Comparison of ENCODE assay signal across 8 cellular contexts in the genomic region with DNA sequence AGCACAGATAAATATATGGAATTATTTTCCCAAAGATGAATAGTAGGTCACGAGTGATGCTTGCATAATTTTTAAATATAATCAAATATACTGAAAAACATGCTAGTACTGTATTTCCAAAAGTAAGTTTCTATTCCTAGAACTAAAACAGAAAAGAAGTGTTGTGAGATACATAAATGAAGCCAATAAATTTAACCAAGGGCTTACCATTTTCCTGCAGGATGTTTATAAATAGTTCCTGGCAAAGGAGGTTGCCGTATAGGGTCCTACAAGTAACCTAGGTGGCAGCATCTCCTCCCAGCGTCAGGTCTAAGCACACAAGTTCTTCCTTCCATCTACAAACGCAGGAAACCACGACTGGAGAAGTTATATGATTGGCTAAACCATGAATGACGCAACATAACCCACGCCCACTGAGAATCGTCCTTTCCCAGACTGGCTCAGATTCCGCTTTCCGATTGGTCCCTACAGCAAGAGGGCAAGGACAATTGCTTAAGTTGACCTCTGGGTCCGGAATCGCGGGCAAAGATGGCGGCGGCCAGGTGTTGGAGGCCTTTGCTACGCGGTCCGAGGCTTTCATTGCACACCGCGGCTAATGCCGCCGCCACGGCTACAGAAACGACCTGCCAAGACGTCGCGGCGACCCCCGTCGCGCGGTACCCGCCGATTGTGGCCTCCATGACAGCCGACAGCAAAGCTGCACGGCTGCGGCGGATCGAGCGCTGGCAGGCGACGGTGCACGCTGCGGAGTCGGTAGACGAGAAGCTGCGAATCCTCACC. TPM values are rescaled to one million over a fixed set of nuclear protein-coding genes. Genes with fewer than 3 reads are reported as not detected.
DNase-seq lines count a peak whose midpoint lies in the region; ATAC-seq and TF ChIP-seq lines count a peak whose summit lies in the region.

A gene (plus strand): TSS at position 513 of the 780 bp plus-strand sequence. CDS start 16 bp downstream, at position 529.

- peak within 1 kb of the TSS; percentile 84 to 94 (median 89) for H3K27ac Mint-ChIP-seq in CD14-positive monocyte

- H3K36me3 Mint-ChIP-seq in CD14-positive monocyte: peaks cover 20 to 23% of the 10 kb centered on the region in 2 donors

- H3K36me3 ChIP-seq in liver (ENCODE audit: control insufficient read depth in 4 of 4, insufficient read depth in 3 of 4, low read depth in 1 of 4, low read length in 3 of 4): peaks cover 2 to 18% (median 10%) of the 10 kb centered on the region in 4 donors

- H3K9ac ChIP-seq in liver (ENCODE audit: low read depth in 1 of 2, low read length in 2 of 2): peak within 1 kb of the TSS; percentile 74 to 92

- H3K4me1 ChIP-seq in liver (ENCODE audit: control insufficient read depth in 4 of 4, insufficient read depth in 4 of 4, low read length in 3 of 4): peaks cover 0 to 15% (median 10%) of the 10 kb centered on the region in 4 donors

- intact Hi-C loops in CD14-positive monocyte (cut with micrococcal nuclease): no loop called here

- ATAC-seq in GM19372 (IDR thresholded peaks at IDR 0.05; ENCODE audit: low read depth, unreplicated experiment): peak; percentile 94
- ATAC-seq in HG03565 (IDR thresholded peaks at IDR 0.05; ENCODE audit: unreplicated experiment): peak; percentile 96

- H3K9me3 ChIP-seq in liver (ENCODE audit: control insufficient read depth in 4 of 4, low read length in 3 of 4): no peaks in the 10 kb centered on the region

- H3K9me3 Mint-ChIP-seq in CD14-positive monocyte: no peaks in the 10 kb centered on the region

- H3K4me1 Mint-ChIP-seq in CD14-positive monocyte: peaks cover 20% of the 10 kb centered on the region

- no peaks in the 10 kb centered on the region for H3K27me3 ChIP-seq in liver (ENCODE audit: control insufficient read depth in 4 of 4, insufficient read depth in 4 of 4, low read length in 3 of 4)

- peak within 1 kb of the TSS; percentile 91 for H3K27ac ChIP-seq in liver (ENCODE audit: low read depth in 1 of 2, low read length in 2 of 2)

- peak; percentile 11 for TF ChIP-seq CTCF in CD14-positive monocyte (IDR thresholded peaks at IDR 0.05)
- peak; percentile 6 for TF ChIP-seq CTCF in liver (IDR thresholded peaks at IDR 0.05; ENCODE audit: low read depth, low read length, missing input control)

- WGBS in liver: 1% methylated on average over 47 of the region's 47 CpGs

- H3K4me3 Mint-ChIP-seq in CD14-positive monocyte: peak within 1 kb of the TSS; percentile 90 to 94

- DNase-seq in CD14-positive monocyte (ENCODE audit: low spot score): peak; percentile 93
- peak; percentile 99 for DNase-seq in NCI-H774 (lab: John Stamatoyannopoulos, UW)
- DNase-seq in activated CD4-positive, alpha-beta T cell treated with anti-CD3 and anti-CD28 coated beads, Interleukin-2, amount 50 U/mL, for 48 hours: peak; percentile 86 to 91
- peak; percentile 99 for DNase-seq in dermis microvascular lymphatic vessel endothelial cell (ENCODE audit: low read depth in 2 of 2)
- DNase-seq in stimulated activated CD4-positive, alpha-beta T cell treated with anti-CD3 and anti-CD28 coated beads, Interleukin-4, amount 100 ng/mL, for 4 hours: peak; percentile 76 to 91

- peak within 1 kb of the TSS; percentile 75 to 88 (median 87) for H3K4me3 ChIP-seq in liver (ENCODE audit: low read depth in 1 of 3, low read length in 3 of 3)

- peaks cover 0 to 3% (median 0%) of the 10 kb centered on the region in 3 donors for H3K27me3 Mint-ChIP-seq in CD14-positive monocyte (ENCODE audit: low read depth in 3 of 3)

- TF ChIP-seq RAD21 in liver (IDR thresholded peaks at IDR 0.05): peak; percentile 32 to 37

TF ChIP-seq in liver, 16 proteins besides CTCF, POLR2A, EP300 and RAD21:
- TF ChIP-seq, protein P1, sequence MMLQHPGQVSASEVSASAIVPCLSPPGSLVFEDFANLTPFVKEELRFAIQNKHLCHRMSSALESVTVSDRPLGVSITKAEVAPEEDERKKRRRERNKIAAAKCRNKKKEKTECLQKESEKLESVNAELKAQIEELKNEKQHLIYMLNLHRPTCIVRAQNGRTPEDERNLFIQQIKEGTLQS (IDR thresholded peaks at IDR 0.05): peak; percentile 84
- TF ChIP-seq SP1 (IDR thresholded peaks at IDR 0.05): peak; percentile 88
- TF ChIP-seq, protein P2, sequence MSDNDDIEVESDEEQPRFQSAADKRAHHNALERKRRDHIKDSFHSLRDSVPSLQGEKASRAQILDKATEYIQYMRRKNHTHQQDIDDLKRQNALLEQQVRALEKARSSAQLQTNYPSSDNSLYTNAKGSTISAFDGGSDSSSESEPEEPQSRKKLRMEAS (IDR thresholded peaks at IDR 0.05): peak; percentile 29
- TF ChIP-seq HNF4G (IDR thresholded peaks at IDR 0.05): peak; percentile 59
- TF ChIP-seq GABPA (IDR thresholded peaks at IDR 0.05 in 1 of 2, conservative IDR thresholded peaks at IDR 0.05 in 1 of 2): peak; percentile 39 to 84
- peak; percentile 61 for TF ChIP-seq TAF1 (conservative IDR thresholded peaks at IDR 0.05)
- TF ChIP-seq FOXA2 (IDR thresholded peaks at IDR 0.05): peak; percentile 4
- no peak for TF ChIP-seq FOXA1 (IDR thresholded peaks at IDR 0.05)
- TF ChIP-seq, protein P3, sequence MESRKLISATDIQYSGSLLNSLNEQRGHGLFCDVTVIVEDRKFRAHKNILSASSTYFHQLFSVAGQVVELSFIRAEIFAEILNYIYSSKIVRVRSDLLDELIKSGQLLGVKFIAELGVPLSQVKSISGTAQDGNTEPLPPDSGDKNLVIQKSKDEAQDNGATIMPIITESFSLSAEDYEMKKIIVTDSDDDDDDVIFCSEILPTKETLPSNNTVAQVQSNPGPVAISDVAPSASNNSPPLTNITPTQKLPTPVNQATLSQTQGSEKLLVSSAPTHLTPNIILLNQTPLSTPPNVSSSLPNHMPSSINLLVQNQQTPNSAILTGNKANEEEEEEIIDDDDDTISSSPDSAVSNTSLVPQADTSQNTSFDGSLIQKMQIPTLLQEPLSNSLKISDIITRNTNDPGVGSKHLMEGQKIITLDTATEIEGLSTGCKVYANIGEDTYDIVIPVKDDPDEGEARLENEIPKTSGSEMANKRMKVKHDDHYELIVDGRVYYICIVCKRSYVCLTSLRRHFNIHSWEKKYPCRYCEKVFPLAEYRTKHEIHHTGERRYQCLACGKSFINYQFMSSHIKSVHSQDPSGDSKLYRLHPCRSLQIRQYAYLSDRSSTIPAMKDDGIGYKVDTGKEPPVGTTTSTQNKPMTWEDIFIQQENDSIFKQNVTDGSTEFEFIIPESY (IDR thresholded peaks at IDR 0.05): peak; percentile 46
- peak; percentile 85 to 95 for TF ChIP-seq HNF4A (conservative IDR thresholded peaks at IDR 0.05)
- peak; percentile 99 for TF ChIP-seq NR2F2 (IDR thresholded peaks at IDR 0.05)
- no peak for TF ChIP-seq EGR1 (IDR thresholded peaks at IDR 0.05; ENCODE audit: low read depth in 2 of 2)
- TF ChIP-seq YY1 (IDR thresholded peaks at IDR 0.05): peak; percentile 100
- peak; percentile 53 to 62 for TF ChIP-seq RXRA (IDR thresholded peaks at IDR 0.05)
- TF ChIP-seq, protein P4, sequence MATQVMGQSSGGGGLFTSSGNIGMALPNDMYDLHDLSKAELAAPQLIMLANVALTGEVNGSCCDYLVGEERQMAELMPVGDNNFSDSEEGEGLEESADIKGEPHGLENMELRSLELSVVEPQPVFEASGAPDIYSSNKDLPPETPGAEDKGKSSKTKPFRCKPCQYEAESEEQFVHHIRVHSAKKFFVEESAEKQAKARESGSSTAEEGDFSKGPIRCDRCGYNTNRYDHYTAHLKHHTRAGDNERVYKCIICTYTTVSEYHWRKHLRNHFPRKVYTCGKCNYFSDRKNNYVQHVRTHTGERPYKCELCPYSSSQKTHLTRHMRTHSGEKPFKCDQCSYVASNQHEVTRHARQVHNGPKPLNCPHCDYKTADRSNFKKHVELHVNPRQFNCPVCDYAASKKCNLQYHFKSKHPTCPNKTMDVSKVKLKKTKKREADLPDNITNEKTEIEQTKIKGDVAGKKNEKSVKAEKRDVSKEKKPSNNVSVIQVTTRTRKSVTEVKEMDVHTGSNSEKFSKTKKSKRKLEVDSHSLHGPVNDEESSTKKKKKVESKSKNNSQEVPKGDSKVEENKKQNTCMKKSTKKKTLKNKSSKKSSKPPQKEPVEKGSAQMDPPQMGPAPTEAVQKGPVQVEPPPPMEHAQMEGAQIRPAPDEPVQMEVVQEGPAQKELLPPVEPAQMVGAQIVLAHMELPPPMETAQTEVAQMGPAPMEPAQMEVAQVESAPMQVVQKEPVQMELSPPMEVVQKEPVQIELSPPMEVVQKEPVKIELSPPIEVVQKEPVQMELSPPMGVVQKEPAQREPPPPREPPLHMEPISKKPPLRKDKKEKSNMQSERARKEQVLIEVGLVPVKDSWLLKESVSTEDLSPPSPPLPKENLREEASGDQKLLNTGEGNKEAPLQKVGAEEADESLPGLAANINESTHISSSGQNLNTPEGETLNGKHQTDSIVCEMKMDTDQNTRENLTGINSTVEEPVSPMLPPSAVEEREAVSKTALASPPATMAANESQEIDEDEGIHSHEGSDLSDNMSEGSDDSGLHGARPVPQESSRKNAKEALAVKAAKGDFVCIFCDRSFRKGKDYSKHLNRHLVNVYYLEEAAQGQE (IDR thresholded peaks at IDR 0.05): no peak
- TF ChIP-seq JUND (IDR thresholded peaks at IDR 0.05): peak; percentile 55 to 84

RNA-seq across cellular contexts. Expression of the gene that starts here (rescaled TPM):
- polyA plus RNA-seq in CD14-positive monocyte: 10 to 100 TPM; 24.7 to 28.1 TPM
- total RNA-seq in dermis microvascular lymphatic vessel endothelial cell: 47.4 and 51.8 TPM in 2 replicates
- 10 to 100 TPM; 43.5 to 44.7 TPM for total RNA-seq in liver
- 10 to 100 TPM; 20.7 to 25.1 TPM for polyA plus RNA-seq in liver

Comparison
In these comparisons a context has a peak if more than half of its experiments do, and no peak if none do; other contexts are left out.
1. Peak in every context shown above with its lines: DNase-seq, ATAC-seq, H3K4me3 ChIP-seq and H3K27ac ChIP-seq.